ENCODE assay signal across 9 cellular contexts in the genomic region with DNA sequence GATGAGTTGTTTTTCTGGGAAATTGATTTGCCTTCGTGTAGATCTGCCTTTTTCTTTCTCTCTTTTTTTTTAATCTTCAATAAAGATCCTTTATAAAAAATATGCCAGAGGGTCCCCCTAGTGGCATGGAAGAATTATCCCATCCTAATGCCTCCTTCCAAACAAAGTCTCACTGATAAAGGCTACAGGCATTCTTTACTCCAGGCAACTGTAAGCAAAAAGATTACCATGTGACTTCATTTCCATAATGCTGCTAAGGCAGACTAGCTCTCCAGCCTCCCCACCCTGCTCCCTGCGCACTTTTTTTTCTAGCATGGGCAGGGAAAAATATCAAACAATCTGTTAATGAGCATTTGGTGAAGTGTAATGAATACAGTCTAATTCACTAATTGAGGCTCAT.
A peak's percentile ranks its signal among the peaks of the same experiment; 100 is the strongest.
DNase-seq lines count a peak whose midpoint lies in the region; ATAC-seq lines count a peak whose summit lies in the region.
"Had no signal": no experiment of that assay in that cellular context is flagged by ENCODE, and none has a peak within 500 bp of the region (broad histone marks: within the 10 kb centered on the region; RNA-seq: fewer than 3 reads in every experiment).

No MANE protein-coding gene starts in this region.

- no peak overlapping the region for H3K27ac ChIP-seq in mesendoderm (ENCODE audit: low read depth, low read length)

- peaks cover 4% of the 10 kb centered on the region for H3K9me3 Mint-ChIP-seq in activated CD4-positive, alpha-beta T cell treated with anti-CD3 and anti-CD28 coated beads, Interleukin-2, amount 10 ng/mL, durations not matched to agents 24 days and 14 days

- H3K4me1 ChIP-seq in mesendoderm (ENCODE audit: control insufficient read depth, low read depth, low read length), result peaks cover 3% of the 10 kb centered on the region

- H3K4me3 ChIP-seq in mesendoderm (ENCODE audit: low read length), result no peak overlapping the region

- no peak overlapping the region for H3K4me3 Mint-ChIP-seq in activated CD4-positive, alpha-beta T cell treated with anti-CD3 and anti-CD28 coated beads, Interleukin-2, amount 10 ng/mL, durations not matched to agents 24 days and 14 days

- peak overlapping the region; percentile 36 for H3K56ac ChIP-seq in mesendoderm (ENCODE audit: low read length)

- no peak overlapping the region for H2BK15ac ChIP-seq in mesendoderm (replicated peaks; ENCODE audit: low read depth)

- H3K18ac ChIP-seq in mesendoderm (ENCODE audit: low read length), result no peak overlapping the region

- no peaks in the 10 kb centered on the region for H3K79me2 ChIP-seq in mesendoderm (ENCODE audit: control insufficient read depth, insufficient read depth, low read length)

- H2BK120ac ChIP-seq in mesendoderm (ENCODE audit: low read depth, low read length), result no peak overlapping the region

- DNase-seq in D341Med (ENCODE audit: low spot score), result peak; percentile 21
- peak; percentile 38 for DNase-seq in M059J (ENCODE audit: low read depth)
- peak; percentile 59 for DNase-seq in astrocyte of the hippocampus (ENCODE audit: low read depth, low spot score)
- DNase-seq in mesendoderm, result peak; percentile 84
- DNase-seq in activated CD4-positive, alpha-beta T cell treated with anti-CD3 and anti-CD28 coated beads, Interleukin-2, amount 10 ng/mL, durations not matched to agents 24 days and 14 days, result no peak
- DNase-seq: dermis blood vessel endothelial cell had no signal

- no peaks in the 10 kb centered on the region for H3K36me3 Mint-ChIP-seq in activated CD4-positive, alpha-beta T cell treated with anti-CD3 and anti-CD28 coated beads, Interleukin-2, amount 10 ng/mL, durations not matched to agents 24 days and 14 days (ENCODE audit: low read depth)

- no CpG with 5 or more reads among the region's 2 CpGs for WGBS in mesendoderm (ENCODE audit: extremely low coverage, insufficient coverage, low lambda C conversion rate)

- H3K4ac ChIP-seq in mesendoderm (ENCODE audit: low read depth, low read length), result no peak overlapping the region

- no peak overlapping the region for H3K27ac Mint-ChIP-seq in activated CD4-positive, alpha-beta T cell treated with anti-CD3 and anti-CD28 coated beads, Interleukin-2, amount 10 ng/mL, durations not matched to agents 24 days and 14 days

- no peaks in the 10 kb centered on the region for H3K27me3 ChIP-seq in mesendoderm (ENCODE audit: insufficient read depth, low read length, poor library complexity)

- H2AK5ac ChIP-seq in mesendoderm (ENCODE audit: low read length), result no peak overlapping the region

- no peak overlapping the region for H3K4me2 ChIP-seq in mesendoderm (ENCODE audit: low read length)

- ATAC-seq in GM21717 (IDR thresholded peaks at IDR 0.05; ENCODE audit: unreplicated experiment) (no peak), GM18907 (IDR thresholded peaks at IDR 0.05; ENCODE audit: unreplicated experiment) (no peak), HG02798 (IDR thresholded peaks at IDR 0.05; ENCODE audit: poor library complexity, unreplicated experiment) (no peak)

- no peak overlapping the region for H2BK5ac ChIP-seq in mesendoderm (ENCODE audit: low read length)

- no peaks in the 10 kb centered on the region for H3K79me1 ChIP-seq in mesendoderm (ENCODE audit: low read length)

- no peak overlapping the region for H4K8ac ChIP-seq in mesendoderm (ENCODE audit: low read depth, low read length)

- H3K4me1 Mint-ChIP-seq in activated CD4-positive, alpha-beta T cell treated with anti-CD3 and anti-CD28 coated beads, Interleukin-2, amount 10 ng/mL, durations not matched to agents 24 days and 14 days, result no peaks in the 10 kb centered on the region

- peak overlapping the region; percentile 61 for H4K5ac ChIP-seq in mesendoderm (ENCODE audit: low read length)

- no peak overlapping the region for H3K9ac ChIP-seq in mesendoderm (ENCODE audit: low read length)

- no peaks in the 10 kb centered on the region for H3K27me3 Mint-ChIP-seq in activated CD4-positive, alpha-beta T cell treated with anti-CD3 and anti-CD28 coated beads, Interleukin-2, amount 10 ng/mL, durations not matched to agents 24 days and 14 days

- intact Hi-C loops in activated CD4-positive, alpha-beta T cell treated with anti-CD3 and anti-CD28 coated beads, Interleukin-2, amount 10 ng/mL, durations not matched to agents 24 days and 14 days (cut with micrococcal nuclease), result no loop called here

- no peaks in the 10 kb centered on the region for H3K36me3 ChIP-seq in mesendoderm (ENCODE audit: control insufficient read depth, insufficient read depth, low read length)

- H3K23ac ChIP-seq in mesendoderm (ENCODE audit: low read length), result no peak overlapping the region
